9 cellular contexts compared by ENCODE assay signal in genomic region chr17:58577696-58578095, GRCh38.
DNase-seq lines count a peak whose midpoint lies in the region.
"Had no signal": no experiment of that assay in that cellular context is flagged by ENCODE, and none has a peak within 500 bp of the region (broad histone marks: within the 10 kb centered on the region; RNA-seq: fewer than 3 reads in every experiment).

No MANE protein-coding gene starts in this region.

- peak overlapping the region; percentile 86 for H3K27ac ChIP-seq in cingulate gyrus (ENCODE audit: low read depth, low read length)
- H3K27ac ChIP-seq: BLaER1 had no signal

- DNase-seq in DMS153 (lab: John Stamatoyannopoulos, UW) (peak; percentile 3), DMS153 treated with DMSO at 0.1 percent for 48 hours (lab: John Stamatoyannopoulos, UW; ENCODE audit: unreplicated experiment) (no peak), NCI-H146 treated with DMSO at 0.1 percent for 48 hours (lab: John Stamatoyannopoulos, UW; ENCODE audit: unreplicated experiment) (peak; percentile 3), lung microvascular endothelial cell (ENCODE audit: low read depth in 2 of 2) (peak; percentile 41 to 47), KG1 (lab: John Stamatoyannopoulos, UW) (no peak)
- peak; percentile 22 to 28 for DNase-seq in activated CD4-positive, alpha-beta T cell treated with anti-CD3 and anti-CD28 coated beads for 24 hours (ENCODE audit: low read depth in 2 of 2)
- DNase-seq in stimulated activated CD8-positive, alpha-beta memory T cell treated with anti-CD3 and anti-CD28 coated beads, Interleukin-2, amount 100 ng/mL, for 1 hour (ENCODE audit: low read depth in 2 of 2), result peak; percentile 4 to 20

Comparison
In these comparisons a context has a peak if more than half of its experiments do, and no peak if none do; other contexts are left out.
1. DNase-seq: peak in DMS153 (single experiment), NCI-H146 treated with DMSO at 0.1 percent for 48 hours (single experiment), activated CD4-positive, alpha-beta T cell treated with anti-CD3 and anti-CD28 coated beads for 24 hours (2 of 2), lung microvascular endothelial cell (2 of 2) and stimulated activated CD8-positive, alpha-beta memory T cell treated with anti-CD3 and anti-CD28 coated beads, Interleukin-2, amount 100 ng/mL, for 1 hour (2 of 2); none in DMS153 treated with DMSO at 0.1 percent for 48 hours (single experiment) and KG1 (single experiment).